In genomic region chr7:867001-867405, GRCh38 we compare ENCODE assay signal across 10 cellular contexts. TPM values are rescaled to one million over a fixed set of nuclear protein-coding genes. Genes with fewer than 3 reads are reported as not detected.
DNase-seq lines count a peak whose midpoint lies in the region; ATAC-seq and TF ChIP-seq lines count a peak whose summit lies in the region.
"Had no signal": no experiment of that assay in that cellular context is flagged by ENCODE, and none has a peak within 500 bp of the region (broad histone marks: within the 10 kb centered on the region; RNA-seq: fewer than 3 reads in every experiment).

No MANE protein-coding gene starts in this region.

- TF ChIP-seq CTCF in Panc1 (IDR thresholded peaks at IDR 0.05) (no peak), epithelial cell of proximal tubule (conservative IDR thresholded peaks at IDR 0.05; ENCODE audit: low read depth, low read length) (no peak)

- intact Hi-C loops in Panc1 (cut with micrococcal nuclease; ENCODE audit: unreplicated experiment): no loop called here

- CTCF ChIA-PET in Panc1 (lab: Charles Lee): interaction anchor here (0.6 kb wide), 1 partner anchor 126 kb away, joined by 3 read pairs; no protein-coding TSS in a partner anchor

- H3K27ac Mint-ChIP-seq in T-helper 17 cell: no peak overlapping the region

- no peaks in the 10 kb centered on the region for H3K9me3 ChIP-seq in Panc1 (ENCODE audit: control insufficient read depth, insufficient read depth, low read depth, low read length)
- H3K9me3 ChIP-seq in mucosa of rectum (ENCODE audit: control insufficient read depth in 2 of 2, low read length in 2 of 2): no peaks in the 10 kb centered on the region
- no peaks in the 10 kb centered on the region for H3K9me3 ChIP-seq in T-helper 17 cell (ENCODE audit: control insufficient read depth, low read length, poor library complexity, severe bottlenecking)
- H3K9me3 ChIP-seq: MG63 had no signal

- DNase-seq in Panc1 (ENCODE audit: low read depth, low spot score) (no peak), epithelial cell of proximal tubule (ENCODE audit: low read depth) (peak; percentile 54), ureter (ENCODE audit: low spot score) (peak; percentile 67), OCI-M2 (lab: John Stamatoyannopoulos, UW; ENCODE audit: unreplicated experiment) (no peak), T-helper 17 cell (no peak)
- DNase-seq: activated gamma-delta T cell treated with Interleukin-2 at 50 U/mL for 16 hours had no signal

- H3K4me3 Mint-ChIP-seq in T-helper 17 cell: no peak overlapping the region

- ATAC-seq in Panc1: peak; percentile 12; the same call in 1 of the 2 replicates
- no peak for ATAC-seq in T-helper 17 cell
- ATAC-seq in HG03095 (IDR thresholded peaks at IDR 0.05; ENCODE audit: unreplicated experiment): no peak
- ATAC-seq: GM12878 had no signal

- POLR2A ChIA-PET in Panc1 (lab: Charles Lee): no interaction called here

- peaks cover 2% of the 10 kb centered on the region for H3K4me1 Mint-ChIP-seq in T-helper 17 cell

- no peaks in the 10 kb centered on the region for H3K27me3 ChIP-seq in Panc1 (ENCODE audit: control insufficient read depth, insufficient read depth, low read length)
- H3K27me3 ChIP-seq in mucosa of rectum (ENCODE audit: control insufficient read depth in 2 of 2, insufficient read depth in 2 of 2, low read length in 2 of 2): no peaks in the 10 kb centered on the region
- H3K27me3 ChIP-seq: MG63 had no signal

- H3K4me1 ChIP-seq in Panc1 (ENCODE audit: control insufficient read depth, insufficient read depth, low read length): no peaks in the 10 kb centered on the region
- peaks cover 12 to 14% of the 10 kb centered on the region in 2 donors for H3K4me1 ChIP-seq in mucosa of rectum (ENCODE audit: control insufficient read depth in 2 of 2, insufficient read depth in 2 of 2, low read length in 2 of 2)

- in situ Hi-C loops in Panc1 (cut with HindIII; ENCODE audit: low pct_unique_long_range_greater_than_20kb, low sequenced_read_pairs): no loop called here

- no peaks in the 10 kb centered on the region for H3K27me3 Mint-ChIP-seq in T-helper 17 cell

- peak overlapping the region in 1 of 2 donors; percentile 58 for H3K9ac ChIP-seq in mucosa of rectum (ENCODE audit: low read depth in 1 of 2, low read length in 2 of 2)

- no peak overlapping the region for H3K4me3 ChIP-seq in Panc1 (ENCODE audit: low read depth in 2 of 2, low read length in 2 of 2)
- no peak overlapping the region for H3K4me3 ChIP-seq in epithelial cell of proximal tubule (ENCODE audit: low read depth, low read length)
- H3K4me3 ChIP-seq in mucosa of rectum (ENCODE audit: low read length in 2 of 2): peak overlapping the region in 1 of 2 donors; percentile 15
- H3K4me3 ChIP-seq: GM12878, MG63 had no signal

- H3K36me3 Mint-ChIP-seq in T-helper 17 cell (ENCODE audit: low read depth): peaks cover 6% of the 10 kb centered on the region

- H3K27ac ChIP-seq in Panc1 (ENCODE audit: low read length) (no peak overlapping the region), mucosa of rectum (ENCODE audit: low read depth in 2 of 2, low read length in 2 of 2) (peak overlapping the region; percentile 80 to 86)

- H3K36me3 ChIP-seq in Panc1 (ENCODE audit: control insufficient read depth, insufficient read depth, low read length): peaks cover 13% of the 10 kb centered on the region
- H3K36me3 ChIP-seq in mucosa of rectum (ENCODE audit: control insufficient read depth in 2 of 2, insufficient read depth in 2 of 2, low read length in 2 of 2): peaks cover 50 to 52% of the 10 kb centered on the region in 2 donors

- BruUV-seq in Panc1 (replicated peaks; lab: Mats Ljungman, UMichigan): no TSS peak

RNA-seq across cellular contexts. Expression of gene GET4, which starts 9.4 kb away (rescaled TPM):
- total RNA-seq in Panc1 (2021; ENCODE audit: unreplicated experiment) (90.9 TPM), epithelial cell of proximal tubule (32.6 and 42.2 TPM in 2 replicates), ureter (43.4 TPM), T-helper 17 cell (10 to 100 TPM; 58.5 to 81.0 TPM)
- polyA plus RNA-seq in Panc1 (2012; ENCODE audit: insufficient read length): 99.5 TPM

RNA-seq across cellular contexts. Expression of gene SUN1, which starts 34.7 kb away (rescaled TPM):
- total RNA-seq in Panc1 (2021; ENCODE audit: unreplicated experiment): 244 TPM
- polyA plus RNA-seq in Panc1 (2012; ENCODE audit: insufficient read length): 276 TPM
- total RNA-seq in epithelial cell of proximal tubule: 117 and 270 TPM in 2 replicates
- total RNA-seq in ureter: 137 TPM
- 10 to 100 TPM; 89.7 to 97.5 TPM for total RNA-seq in T-helper 17 cell

Comparison
In these comparisons a context has a peak if more than half of its experiments do, and no peak if none do; other contexts are left out.
1. DNase-seq: peak in epithelial cell of proximal tubule (single experiment) and ureter (single experiment); none in Panc1 (single experiment), OCI-M2 (single experiment) and T-helper 17 cell (0 of 3).